ENCODE assay signal across 23 cellular contexts in the genomic region with DNA sequence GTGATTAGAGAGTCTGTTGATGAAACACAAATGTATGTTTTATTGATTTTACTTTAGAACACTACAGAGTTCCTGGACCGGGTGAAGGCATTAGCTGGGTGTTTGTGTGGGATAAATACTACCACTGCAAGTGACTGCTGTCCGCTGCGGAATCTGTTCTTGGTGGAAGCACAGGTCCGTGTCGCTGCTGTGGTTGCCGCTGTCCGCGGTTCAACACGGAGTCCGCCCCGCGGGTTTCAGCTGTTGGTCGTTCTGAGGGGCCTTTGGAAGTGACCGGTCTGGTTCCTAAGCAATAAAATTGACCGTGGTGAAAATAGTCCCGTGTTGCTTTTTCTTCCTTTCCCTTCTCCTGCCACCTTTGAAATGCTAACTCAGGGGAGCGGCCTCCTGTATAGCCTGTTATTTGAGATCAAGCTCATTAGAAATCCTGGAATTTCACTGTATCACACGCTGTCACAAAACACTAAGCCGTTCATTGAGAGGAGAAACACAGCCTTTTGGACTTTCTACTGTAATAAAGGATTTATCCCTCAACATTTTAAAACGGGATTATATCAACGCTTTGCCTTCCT. TPM values are rescaled to one million over a fixed set of nuclear protein-coding genes. Genes with fewer than 3 reads are reported as not detected.
"Had no signal": no experiment of that assay in that cellular context is flagged by ENCODE, and none has a peak within 500 bp of the region (broad histone marks: within the 10 kb centered on the region; RNA-seq: fewer than 3 reads in every experiment).

No MANE protein-coding gene starts in this region.

- DNase-seq: activated CD4-positive, alpha-beta T cell treated with anti-CD3 and anti-CD28 coated beads for 36 hours; activated naive CD4-positive, alpha-beta T cell treated with anti-CD3 and anti-CD28 coated beads, Interleukin-2, amount 50 U/mL, for 16 hours; amniotic stem cell; cerebellar nuclear complex; dermis blood vessel endothelial cell; hypothalamus; immature natural killer cell; left cardiac atrium; posterior cingulate gyrus; spleen; stimulated activated CD4-positive, alpha-beta T cell treated with anti-CD3 and anti-CD28 coated beads, Interleukin-1b, Interleukin-23, amount 100 ng/mL, for 48 hours; stimulated activated naive CD4-positive, alpha-beta T cell; T1000 had no signal

- H3K9me3 Mint-ChIP-seq: activated T-helper 2 cell treated with anti-CD3 and anti-CD28 coated beads, Interferon-gamma antibody, Interleukin-2, Interleukin-4, amounts not matched to agents 10 μg/mL and 5 μg/mL and 100 μg/mL, durations not matched to agents 14 hours and 24 hours and 36 hours; immature natural killer cell had no signal

- H3K4me3 Mint-ChIP-seq: activated CD4-positive, alpha-beta T cell treated with anti-CD3 and anti-CD28 coated beads for 36 hours had no signal

- H3K27ac ChIP-seq: SJSA1, spleen, suprapubic skin, VCaP had no signal

- H3K27ac Mint-ChIP-seq: activated CD4-positive, alpha-beta T cell treated with anti-CD3 and anti-CD28 coated beads for 36 hours; activated T-helper 2 cell treated with anti-CD3 and anti-CD28 coated beads, Interferon-gamma antibody, Interleukin-2, Interleukin-4, amounts not matched to agents 10 μg/mL and 5 μg/mL and 100 μg/mL, durations not matched to agents 14 hours and 24 hours and 36 hours; immature natural killer cell had no signal

- H3K4me1 Mint-ChIP-seq: activated CD4-positive, alpha-beta T cell treated with anti-CD3 and anti-CD28 coated beads for 36 hours had no signal

- H3K4me3 ChIP-seq: SJSA1, suprapubic skin had no signal

- ATAC-seq: activated CD4-positive, alpha-beta T cell treated with anti-CD3 and anti-CD28 coated beads for 36 hours; esophagus mucosa; left cardiac atrium; sciatic nerve had no signal

- H3K9me3 ChIP-seq: suprapubic skin had no signal

RNA-seq across cellular contexts. Expression of a gene that starts 2.7 kb away (rescaled TPM):
- total RNA-seq: activated CD4-positive, alpha-beta T cell treated with anti-CD3 and anti-CD28 coated beads for 36 hours; activated T-helper 2 cell treated with anti-CD3 and anti-CD28 coated beads, Interferon-gamma antibody, Interleukin-2, Interleukin-4, amounts not matched to agents 10 μg/mL and 5 μg/mL and 100 μg/mL, durations not matched to agents 14 hours and 24 hours and 36 hours; dermis blood vessel endothelial cell; glomerular endothelial cell; left cardiac atrium; lung microvascular endothelial cell; mononuclear cell; SJSA1; spleen; suprapubic skin; ureter had no signal
- polyA plus RNA-seq: immature natural killer cell had no signal
